Comparison of ENCODE assay signal across 17 cellular contexts in genomic region chr10:129174167-129175014, GRCh38.
DNase-seq lines count a peak whose midpoint lies in the region; ATAC-seq and TF ChIP-seq lines count a peak whose summit lies in the region.
"Had no signal": no experiment of that assay in that cellular context is flagged by ENCODE, and none has a peak within 500 bp of the region (broad histone marks: within the 10 kb centered on the region; RNA-seq: fewer than 3 reads in every experiment).

No MANE protein-coding gene starts in this region.

- H3K79me2 ChIP-seq in osteoblast (ENCODE audit: insufficient read depth, low read length), result no peaks in the 10 kb centered on the region

- DNase-seq in cardiac muscle cell (ENCODE audit: low read depth in 1 of 2, low spot score in 1 of 2) (peak in 1 of 2 donors; percentile 34), left ventricle myocardium inferior (no peak), NCI-H2171 treated with DMSO at 0.1 percent for 48 hours (lab: John Stamatoyannopoulos, UW) (peak; percentile 62), osteoblast (ENCODE audit: insufficient read length, low spot score, missing footprints) (peak; percentile 37), NCI-H1048 (lab: John Stamatoyannopoulos, UW) (no peak), CD1c-positive myeloid dendritic cell (ENCODE audit: extremely low spot score) (no peak)
- DNase-seq: Caco-2, IMR-90, Karpas-422, MM.1S, NCI-H1105 treated with DMSO at 0.1 percent for 48 hours, NCI-H1694 treated with DMSO at 0.1 percent for 48 hours, NCI-H2107 had no signal

- no peak overlapping the region for H3K4me2 ChIP-seq in osteoblast (ENCODE audit: insufficient read depth, low read length)

- H2AFZ ChIP-seq in osteoblast (ENCODE audit: low read length), result no peak overlapping the region

- no peaks in the 10 kb centered on the region for H3K36me3 ChIP-seq in cardiac muscle cell
- H3K36me3 ChIP-seq in left ventricle myocardium inferior, result no peaks in the 10 kb centered on the region
- H3K36me3 ChIP-seq in osteoblast (ENCODE audit: insufficient read depth, low read length), result no peaks in the 10 kb centered on the region

- H3K27ac ChIP-seq in cardiac muscle cell (peak overlapping the region; percentile 7), left ventricle myocardium inferior (replicated peaks) (no peak overlapping the region), osteoblast (ENCODE audit: low read depth, low read length) (no peak overlapping the region)
- H3K27ac ChIP-seq: RWPE1 had no signal

- H3K4me3 ChIP-seq in cardiac muscle cell (no peak overlapping the region), left ventricle myocardium inferior (no peak overlapping the region), osteoblast (ENCODE audit: insufficient read depth, low read length) (no peak overlapping the region)

- H3K9me3 ChIP-seq in cardiac muscle cell (ENCODE audit: low read depth) (no peaks in the 10 kb centered on the region), left ventricle myocardium inferior (replicated peaks) (no peaks in the 10 kb centered on the region), osteoblast (ENCODE audit: low read depth, low read length) (no peaks in the 10 kb centered on the region)
- H3K9me3 ChIP-seq: Caco-2 had no signal

- H3K4me1 ChIP-seq in cardiac muscle cell (ENCODE audit: low read depth), result peaks cover 8% of the 10 kb centered on the region
- H3K4me1 ChIP-seq in left ventricle myocardium inferior, result peaks cover 7% of the 10 kb centered on the region
- H3K4me1 ChIP-seq in osteoblast (ENCODE audit: insufficient read depth, low read length), result no peaks in the 10 kb centered on the region
- H3K4me1 ChIP-seq: Caco-2 had no signal

- H4K20me1 ChIP-seq in osteoblast (ENCODE audit: insufficient read depth, low read length), result no peaks in the 10 kb centered on the region

- ATAC-seq in GM21423 (IDR thresholded peaks at IDR 0.05; ENCODE audit: unreplicated experiment), result no peak
- ATAC-seq: HCT116, PC-3 had no signal

- H3K27me3 ChIP-seq in cardiac muscle cell (no peaks in the 10 kb centered on the region), left ventricle myocardium inferior (ENCODE audit: low read depth) (peaks cover 20% of the 10 kb centered on the region), osteoblast (ENCODE audit: insufficient read depth, low read length) (no peaks in the 10 kb centered on the region)

- intact Hi-C loops in left ventricle myocardium inferior (cut with micrococcal nuclease), result no loop called here

- no peak for TF ChIP-seq CTCF in cardiac muscle cell (IDR thresholded peaks at IDR 0.05; ENCODE audit: low read depth, low read length)
- TF ChIP-seq CTCF in left ventricle myocardium inferior (IDR thresholded peaks at IDR 0.05; ENCODE audit: borderline replicate concordance), result no peak
- TF ChIP-seq CTCF in osteoblast (IDR thresholded peaks at IDR 0.05; ENCODE audit: extremely low read depth, low read depth, low read length), result no peak

Comparison
In these comparisons a context has a peak if more than half of its experiments do, and no peak if none do; other contexts are left out.
1. DNase-seq: peak in NCI-H2171 treated with DMSO at 0.1 percent for 48 hours (single experiment) and osteoblast (single experiment); none in left ventricle myocardium inferior (single experiment), NCI-H1048 (single experiment) and CD1c-positive myeloid dendritic cell (single experiment).